Comparison of ENCODE assay signal across 10 cellular contexts in the genomic region with DNA sequence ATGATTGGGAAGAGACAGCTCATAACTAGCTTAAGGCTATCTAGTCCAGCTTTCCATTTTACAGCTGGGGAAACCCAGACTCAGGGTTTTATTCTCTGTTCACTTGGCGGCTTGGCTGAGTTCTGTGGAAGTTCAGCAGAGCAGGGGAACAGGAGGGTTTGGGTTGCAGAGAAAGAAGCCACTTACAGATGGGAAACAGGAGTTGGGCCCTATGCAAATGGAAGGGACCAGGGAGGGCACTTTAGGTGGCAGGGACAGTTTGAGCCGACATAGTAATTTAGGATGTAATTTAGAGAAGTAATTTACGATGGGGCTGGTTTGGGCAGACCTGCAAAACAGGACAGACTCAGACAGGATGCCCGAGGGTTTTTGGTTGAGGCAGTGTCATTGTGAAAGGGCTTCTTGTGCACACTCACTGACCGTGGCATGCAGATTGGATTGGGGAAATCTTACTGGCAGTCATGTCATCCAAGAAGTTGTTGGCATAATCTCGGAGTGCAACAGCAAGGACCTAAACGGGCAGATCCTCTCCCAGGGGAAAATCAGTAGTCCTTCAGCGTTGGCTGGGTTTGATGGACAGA. TPM values are rescaled to one million over a fixed set of nuclear protein-coding genes. Genes with fewer than 3 reads are reported as not detected.
DNase-seq lines count a peak whose midpoint lies in the region; ATAC-seq and TF ChIP-seq lines count a peak whose summit lies in the region.
"Had no signal": no experiment of that assay in that cellular context is flagged by ENCODE, and none has a peak within 500 bp of the region (broad histone marks: within the 10 kb centered on the region; RNA-seq: fewer than 3 reads in every experiment).

No MANE protein-coding gene starts in this region.

- CTCF ChIA-PET in activated CD8-positive, alpha-beta memory T cell treated with anti-CD3 and anti-CD28 coated beads, Interleukin-2, amount 10 ng/mL, durations not matched to agents 7 days and 5 days (lab: Charles Lee) = interaction anchor here (1.1 to 3.6 kb wide), 8 partner anchors 26 to 178 kb away, joined by 3 to 23 read pairs (median 4); no protein-coding TSS in a partner anchor

- no peaks in the 10 kb centered on the region for H3K27me3 Mint-ChIP-seq in activated CD8-positive, alpha-beta memory T cell treated with anti-CD3 and anti-CD28 coated beads, Interleukin-2, amount 10 ng/mL, durations not matched to agents 7 days and 5 days
- H3K27me3 Mint-ChIP-seq in endothelial cell (ENCODE audit: unreplicated experiment) = no peaks in the 10 kb centered on the region

- H3K9me3 ChIP-seq in MG63 = no peaks in the 10 kb centered on the region
- H3K9me3 ChIP-seq in testis = no peaks in the 10 kb centered on the region

- H3K4me1 Mint-ChIP-seq in activated CD8-positive, alpha-beta memory T cell treated with anti-CD3 and anti-CD28 coated beads, Interleukin-2, amount 10 ng/mL, durations not matched to agents 7 days and 5 days = peaks cover 83% of the 10 kb centered on the region
- peaks cover 8% of the 10 kb centered on the region for H3K4me1 Mint-ChIP-seq in endothelial cell (ENCODE audit: unreplicated experiment)

- ATAC-seq in activated CD8-positive, alpha-beta memory T cell treated with anti-CD3 and anti-CD28 coated beads, Interleukin-2, amount 10 ng/mL, durations not matched to agents 7 days and 5 days = no peak
- ATAC-seq in stimulated activated naive CD8-positive, alpha-beta T cell treated with anti-CD3 and anti-CD28 coated beads, Interleukin-15, Interleukin-2, amounts not matched to agents 100 U/mL and 50 U/mL, for 24 hours = peak; percentile 2

- intact Hi-C loops in testis (cut with DNase I; ENCODE audit: low total_unique reads) = no loop called here

- TF ChIP-seq CTCF in endothelial cell (IDR thresholded peaks at IDR 0.05; ENCODE audit: unreplicated experiment) (no peak), testis (IDR thresholded peaks at IDR 0.05) (no peak)

- DNase-seq in activated CD8-positive, alpha-beta memory T cell treated with anti-CD3 and anti-CD28 coated beads, Interleukin-2, amount 10 ng/mL, durations not matched to agents 7 days and 5 days = peak; percentile 79
- no peak for DNase-seq in activated CD8-positive, alpha-beta memory T cell treated with anti-CD3 and anti-CD28 coated beads, Interleukin-2, amount 50 U/mL, for 48 hours
- DNase-seq in NOMO-1 treated with dmso at 0.1 percent for 144 hours (lab: John Stamatoyannopoulos, UW; ENCODE audit: unreplicated experiment) (peak; percentile 56), endothelial cell (ENCODE audit: low spot score) (no peak), MG63 (no peak), testis (no peak), NCI-H526 treated with DMSO at 0.1 percent for 48 hours (lab: John Stamatoyannopoulos, UW) (no peak)
- peak; percentile 45 for DNase-seq in stimulated activated naive CD8-positive, alpha-beta T cell treated with anti-CD3 and anti-CD28 coated beads, Interleukin-15, Interleukin-2, amounts not matched to agents 100 U/mL and 50 U/mL, for 24 hours
- DNase-seq: NCI-H2029 had no signal

- H3K27ac ChIP-seq in testis = no peak overlapping the region

- no peaks in the 10 kb centered on the region for H3K9me3 Mint-ChIP-seq in activated CD8-positive, alpha-beta memory T cell treated with anti-CD3 and anti-CD28 coated beads, Interleukin-2, amount 10 ng/mL, durations not matched to agents 7 days and 5 days (ENCODE audit: low read depth)
- H3K9me3 Mint-ChIP-seq in endothelial cell (ENCODE audit: unreplicated experiment) = no peaks in the 10 kb centered on the region

- H3K36me3 Mint-ChIP-seq in activated CD8-positive, alpha-beta memory T cell treated with anti-CD3 and anti-CD28 coated beads, Interleukin-2, amount 10 ng/mL, durations not matched to agents 7 days and 5 days = peaks cover 32% of the 10 kb centered on the region
- peaks cover 45% of the 10 kb centered on the region for H3K36me3 Mint-ChIP-seq in endothelial cell (ENCODE audit: low read depth, unreplicated experiment)

- H3K4me3 ChIP-seq in MG63 = no peak overlapping the region
- no peak overlapping the region for H3K4me3 ChIP-seq in testis

- H3K36me3 ChIP-seq in MG63 (peaks cover 2% of the 10 kb centered on the region), testis (ENCODE audit: low read depth, missing control alignments) (no peaks in the 10 kb centered on the region)

- H3K4me1 ChIP-seq in testis = peaks cover 22% of the 10 kb centered on the region

- peak overlapping the region; percentile 95 for H3K27ac Mint-ChIP-seq in activated CD8-positive, alpha-beta memory T cell treated with anti-CD3 and anti-CD28 coated beads, Interleukin-2, amount 10 ng/mL, durations not matched to agents 7 days and 5 days
- no peak overlapping the region for H3K27ac Mint-ChIP-seq in endothelial cell (ENCODE audit: unreplicated experiment)

- 87 to 88% methylated on average over 8 of the region's 8 CpGs for WGBS in testis, 2 donors

- H3K4me3 Mint-ChIP-seq in activated CD8-positive, alpha-beta memory T cell treated with anti-CD3 and anti-CD28 coated beads, Interleukin-2, amount 10 ng/mL, durations not matched to agents 7 days and 5 days = peak overlapping the region; percentile 49
- peak overlapping the region; percentile 8 for H3K4me3 Mint-ChIP-seq in endothelial cell (ENCODE audit: unreplicated experiment)

- no peak for TF ChIP-seq POLR2A in testis (IDR thresholded peaks at IDR 0.05)

- H3K27me3 ChIP-seq in MG63 (no peaks in the 10 kb centered on the region), testis (no peaks in the 10 kb centered on the region)

RNA-seq across cellular contexts. Expression of a gene that starts 47.3 kb away (rescaled TPM):
- total RNA-seq in activated CD8-positive, alpha-beta memory T cell treated with anti-CD3 and anti-CD28 coated beads, Interleukin-2, amount 10 ng/mL, durations not matched to agents 7 days and 5 days = 10 to 100 TPM; 15.3 to 19.5 TPM
- not detected for total RNA-seq in endothelial cell (ENCODE audit: unreplicated experiment)
- total RNA-seq in MG63 (2014; rRNA removed; shearing (Covaris generic); ENCODE audit: low replicate concordance) = not detected in 2 replicates
- total RNA-seq in testis = 1 to 10 TPM in 1 of 2 donors, under 1 TPM in 1; 0.39 to 6.9 TPM
- 2.3 TPM for polyA plus RNA-seq in testis (ENCODE audit: insufficient read depth, low read depth, low replicate concordance)
- total RNA-seq: renal cortical epithelial cell had no signal

Comparison
In these comparisons a context has a peak if more than half of its experiments do, and no peak if none do; other contexts are left out.
1. DNase-seq: peak in activated CD8-positive, alpha-beta memory T cell treated with anti-CD3 and anti-CD28 coated beads, Interleukin-2, amount 10 ng/mL, durations not matched to agents 7 days and 5 days (single experiment), NOMO-1 treated with dmso at 0.1 percent for 144 hours (single experiment) and stimulated activated naive CD8-positive, alpha-beta T cell treated with anti-CD3 and anti-CD28 coated beads, Interleukin-15, Interleukin-2, amounts not matched to agents 100 U/mL and 50 U/mL, for 24 hours (single experiment); none in activated CD8-positive, alpha-beta memory T cell treated with anti-CD3 and anti-CD28 coated beads, Interleukin-2, amount 50 U/mL, for 48 hours (single experiment), endothelial cell (single experiment), MG63 (single experiment), testis (single experiment) and NCI-H526 treated with DMSO at 0.1 percent for 48 hours (single experiment).